ENCODE assay signal across 29 cellular contexts in the genomic region with DNA sequence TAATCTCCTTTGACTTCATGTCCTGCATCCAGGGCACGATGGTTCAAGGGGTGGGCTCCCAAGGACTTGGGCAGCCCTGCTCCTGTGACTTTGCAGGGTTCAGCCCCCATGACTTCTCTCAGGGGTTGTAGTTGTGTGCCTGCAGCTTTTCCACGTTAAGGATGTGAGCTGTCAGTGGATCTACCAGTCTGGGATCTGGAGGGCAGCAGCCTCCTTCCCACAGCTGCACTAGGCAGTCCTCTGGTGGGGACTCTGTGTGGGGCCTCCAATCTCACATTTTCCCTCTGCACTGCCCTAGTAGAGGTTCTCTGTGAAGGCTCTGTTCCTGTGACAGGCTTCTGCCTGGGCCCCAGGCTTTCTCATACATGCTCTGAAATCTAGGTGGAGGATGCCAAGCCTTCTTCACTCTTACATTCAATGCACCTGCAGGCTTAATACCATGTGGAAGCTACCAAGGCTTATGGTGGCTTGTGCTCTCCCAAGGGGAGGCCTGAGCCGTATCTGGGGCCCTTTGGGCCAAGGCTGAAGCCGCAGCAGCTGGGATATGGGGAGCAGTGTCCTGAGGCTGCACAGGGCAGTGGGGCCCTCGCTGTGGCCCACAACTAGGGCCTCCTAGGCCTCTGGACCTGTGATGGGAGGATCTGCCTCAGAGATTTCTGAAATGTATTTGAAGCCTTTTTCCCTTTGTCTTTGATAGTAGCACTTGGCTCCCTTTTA. TPM values are rescaled to one million over a fixed set of nuclear protein-coding genes. Genes with fewer than 3 reads are reported as not detected.
DNase-seq lines count a peak whose midpoint lies in the region; ATAC-seq and TF ChIP-seq lines count a peak whose summit lies in the region.
"Had no signal": no experiment of that assay in that cellular context is flagged by ENCODE, and none has a peak within 500 bp of the region (broad histone marks: within the 10 kb centered on the region; RNA-seq: fewer than 3 reads in every experiment).

No MANE protein-coding gene starts in this region.

- H3K27me3 Mint-ChIP-seq in stimulated activated memory B cell treated with anti-CD40 and anti-IgM and Interleukin-4, amounts not matched to agents 10 μg/mL and 1 μg/mL and 100 μg/mL, for 72 hours = no peaks in the 10 kb centered on the region
- H3K27me3 Mint-ChIP-seq: CD4-positive, alpha-beta memory T cell had no signal

- no peak overlapping the region for H3K14ac ChIP-seq in neuronal stem cell (ENCODE audit: low read length)

- no peak overlapping the region for H3K4ac ChIP-seq in neuronal stem cell (ENCODE audit: low read length)

- no peak overlapping the region for H2BK15ac ChIP-seq in neuronal stem cell (ENCODE audit: low read length)

- no peak for TF ChIP-seq CTCF in esophagus muscularis mucosa (IDR thresholded peaks at IDR 0.05)

- peak; percentile 89 for DNase-seq in esophagus muscularis mucosa (ENCODE audit: extremely low spot score)
- DNase-seq in islet precursor cell = peak; percentile 39
- no peak for DNase-seq in neuronal stem cell (ENCODE audit: low spot score)
- no peak for DNase-seq in stimulated activated naive CD4-positive, alpha-beta T cell treated with Interleukin-2 at 50 U/mL for 16 hours (lab: John Stamatoyannopoulos, UW)
- no peak for DNase-seq in NCI-H1105 treated with DMSO at 0.1 percent for 48 hours (lab: John Stamatoyannopoulos, UW)
- DNase-seq in cortex of kidney (lab: John Stamatoyannopoulos, UW) = no peak
- DNase-seq: 8988T; ACHN; BE2C; C1 segment of cervical spinal cord; CD4-positive, alpha-beta memory T cell; CD4-positive, CD25-positive, alpha-beta regulatory T cell; CD8-positive, alpha-beta memory T cell; COR-L47; DMS 273 treated with DMSO at 0.1 percent for 48 hours; DMS153; DMS53; DMS79; DND-41; EL; GDM1 had no signal

- H3K27me3 ChIP-seq in esophagus muscularis mucosa = no peaks in the 10 kb centered on the region
- H3K27me3 ChIP-seq in neuronal stem cell (ENCODE audit: control insufficient read depth in 3 of 3, insufficient read depth in 3 of 3, low read depth in 1 of 3, low read length in 3 of 3) = no peaks in the 10 kb centered on the region
- H3K27me3 ChIP-seq: BE2C, BLaER1 had no signal

- H3K4me3 ChIP-seq in esophagus muscularis mucosa (no peak overlapping the region), neuronal stem cell (ENCODE audit: low read length in 2 of 2) (no peak overlapping the region)
- H3K4me3 ChIP-seq: BLaER1, GM12878 had no signal

- H3K4me1 Mint-ChIP-seq in stimulated activated memory B cell treated with anti-CD40 and anti-IgM and Interleukin-4, amounts not matched to agents 10 μg/mL and 1 μg/mL and 100 μg/mL, for 72 hours = no peaks in the 10 kb centered on the region
- H3K4me1 Mint-ChIP-seq: CD14-positive monocyte; CD4-positive, alpha-beta memory T cell; CD4-positive, CD25-positive, alpha-beta regulatory T cell; CD8-positive, alpha-beta memory T cell had no signal

- H3K4me3 Mint-ChIP-seq in stimulated activated memory B cell treated with anti-CD40 and anti-IgM and Interleukin-4, amounts not matched to agents 10 μg/mL and 1 μg/mL and 100 μg/mL, for 72 hours = no peak overlapping the region
- H3K4me3 Mint-ChIP-seq: CD14-positive monocyte; CD4-positive, alpha-beta memory T cell; CD4-positive, CD25-positive, alpha-beta regulatory T cell; CD8-positive, alpha-beta memory T cell had no signal

- H3K9me3 ChIP-seq in esophagus muscularis mucosa = peaks cover 0 to 5% (median 0%) of the 10 kb centered on the region in 4 donors
- H3K9me3 ChIP-seq in neuronal stem cell (replicated peaks in 1 of 2; ENCODE audit: control insufficient read depth in 2 of 2, insufficient read depth in 1 of 2, low read depth in 1 of 2, low read length in 2 of 2) = peaks cover 0 to 2% of the 10 kb centered on the region in 2 donors
- H3K9me3 ChIP-seq: BE2C, BLaER1 had no signal

- no peak overlapping the region for H3K9ac ChIP-seq in neuronal stem cell (ENCODE audit: low read depth, low read length, poor library complexity)
- H3K9ac ChIP-seq: BLaER1 had no signal

- H3K9me3 Mint-ChIP-seq in stimulated activated memory B cell treated with anti-CD40 and anti-IgM and Interleukin-4, amounts not matched to agents 10 μg/mL and 1 μg/mL and 100 μg/mL, for 72 hours = peaks cover 7% of the 10 kb centered on the region

- WGBS in esophagus muscularis mucosa = 89% methylated on average over 5 of the region's 5 CpGs
- no CpG with 5 or more reads among the region's 5 CpGs for WGBS in neuronal stem cell (ENCODE audit: extremely low coverage in 2 of 2, insufficient read length in 2 of 2, insufficient replicate concordance in 1 of 2), 2 donors

- H3K36me3 Mint-ChIP-seq in stimulated activated memory B cell treated with anti-CD40 and anti-IgM and Interleukin-4, amounts not matched to agents 10 μg/mL and 1 μg/mL and 100 μg/mL, for 72 hours = no peaks in the 10 kb centered on the region
- H3K36me3 Mint-ChIP-seq: CD14-positive monocyte; CD4-positive, alpha-beta memory T cell; CD4-positive, CD25-positive, alpha-beta regulatory T cell; CD8-positive, alpha-beta memory T cell had no signal

- no peak overlapping the region for H2AK5ac ChIP-seq in neuronal stem cell (ENCODE audit: low read depth, low read length)

- H2BK120ac ChIP-seq in neuronal stem cell (ENCODE audit: low read depth, low read length) = no peak overlapping the region

- TF ChIP-seq POLR2A in esophagus muscularis mucosa (IDR thresholded peaks at IDR 0.05; ENCODE audit: low read depth) = no peak

- no peak overlapping the region for H2AFZ ChIP-seq in neuronal stem cell (ENCODE audit: low read length)

- peak overlapping the region; percentile 13 for H2BK5ac ChIP-seq in neuronal stem cell (ENCODE audit: low read length)

- no peak overlapping the region for H3K27ac ChIP-seq in esophagus muscularis mucosa (replicated peaks in 1 of 4)
- no peak overlapping the region for H3K27ac ChIP-seq in neuronal stem cell (replicated peaks; ENCODE audit: low read length)
- H3K27ac ChIP-seq: BLaER1 had no signal

- no peak for TF ChIP-seq EP300 in esophagus muscularis mucosa (IDR thresholded peaks at IDR 0.05)

- H3K23ac ChIP-seq in neuronal stem cell (ENCODE audit: low read depth, low read length, poor library complexity) = no peak overlapping the region

- H2BK12ac ChIP-seq in neuronal stem cell (ENCODE audit: low read length) = peak overlapping the region; percentile 22

- no peak overlapping the region for H3K4me2 ChIP-seq in neuronal stem cell (ENCODE audit: insufficient read depth, low read length, poor library complexity, severe bottlenecking)
- H3K4me2 ChIP-seq: BLaER1 had no signal

- H3K36me3 ChIP-seq in esophagus muscularis mucosa (no peaks in the 10 kb centered on the region), neuronal stem cell (replicated peaks in 1 of 2; ENCODE audit: control insufficient read depth in 2 of 2, insufficient read depth in 2 of 2, low read length in 2 of 2) (no peaks in the 10 kb centered on the region)
- H3K36me3 ChIP-seq: BE2C, BLaER1 had no signal

- H3K18ac ChIP-seq in neuronal stem cell (ENCODE audit: low read length) = peak overlapping the region; percentile 48

- no peaks in the 10 kb centered on the region for H3K79me1 ChIP-seq in neuronal stem cell (ENCODE audit: low read depth, low read length)

- H3K4me1 ChIP-seq in esophagus muscularis mucosa (no peaks in the 10 kb centered on the region), neuronal stem cell (ENCODE audit: control insufficient read depth in 2 of 2, insufficient read depth in 1 of 2, low read depth in 1 of 2, low read length in 2 of 2) (no peaks in the 10 kb centered on the region)
- H3K4me1 ChIP-seq: BE2C, BLaER1 had no signal

- H4K91ac ChIP-seq in neuronal stem cell (ENCODE audit: low read depth, low read length, poor library complexity) = no peak overlapping the region

- ATAC-seq in stimulated activated memory B cell treated with anti-CD40 and anti-IgM and Interleukin-4, amounts not matched to agents 10 μg/mL and 1 μg/mL and 100 μg/mL, for 72 hours = peak; percentile 53
- ATAC-seq: GM12878 had no signal

- intact Hi-C loops in esophagus muscularis mucosa (cut with DNase I) = no loop called here

- no peak overlapping the region for H4K8ac ChIP-seq in neuronal stem cell (ENCODE audit: low read depth, low read length)

- no peak overlapping the region for H3K27ac Mint-ChIP-seq in stimulated activated memory B cell treated with anti-CD40 and anti-IgM and Interleukin-4, amounts not matched to agents 10 μg/mL and 1 μg/mL and 100 μg/mL, for 72 hours
- H3K27ac Mint-ChIP-seq: CD14-positive monocyte; CD4-positive, alpha-beta memory T cell; CD4-positive, CD25-positive, alpha-beta regulatory T cell; CD8-positive, alpha-beta memory T cell had no signal

RNA-seq across cellular contexts. Expression of gene ERICH6B, which starts 39.3 kb away (rescaled TPM):
- not detected for total RNA-seq in esophagus muscularis mucosa
- polyA plus RNA-seq in neuronal stem cell (2013, experiment 1 of 2) = 0.03 TPM
- not detected for polyA plus RNA-seq in neuronal stem cell (2013, experiment 2 of 2)
- total RNA-seq: A673; CD4-positive, alpha-beta memory T cell; CD4-positive, CD25-positive, alpha-beta regulatory T cell; CD8-positive, alpha-beta memory T cell; Daoy; G401; GM12878 had no signal
- polyA plus RNA-seq: AG04450; CD14-positive monocyte; CD8-positive, alpha-beta memory T cell had no signal

RNA-seq across cellular contexts. Expression of gene CBY2, which starts 47.3 kb away (rescaled TPM):
- total RNA-seq in esophagus muscularis mucosa = not detected
- polyA plus RNA-seq in neuronal stem cell (2013, experiment 1 of 2) = 0.08 TPM
- 0.10 TPM for polyA plus RNA-seq in neuronal stem cell (2013, experiment 2 of 2)
- total RNA-seq: A673; CD8-positive, alpha-beta memory T cell; Daoy; G401 had no signal
- polyA plus RNA-seq: AG04450; CD14-positive monocyte; CD8-positive, alpha-beta memory T cell had no signal

Comparison
In these comparisons a context has a peak if more than half of its experiments do, and no peak if none do; other contexts are left out.
1. DNase-seq: peak in esophagus muscularis mucosa (single experiment) and islet precursor cell (single experiment); none in neuronal stem cell (single experiment), stimulated activated naive CD4-positive, alpha-beta T cell treated with Interleukin-2 at 50 U/mL for 16 hours (single experiment), NCI-H1105 treated with DMSO at 0.1 percent for 48 hours (single experiment) and cortex of kidney (single experiment).